In genomic region chr4:118807659-118808058, GRCh38 we compare ENCODE assay signal across 23 cellular contexts.
"Had no signal": no experiment of that assay in that cellular context is flagged by ENCODE, and none has a peak within 500 bp of the region (broad histone marks: within the 10 kb centered on the region; RNA-seq: fewer than 3 reads in every experiment).

No MANE protein-coding gene starts in this region.

- H3K9me3 Mint-ChIP-seq: naive thymus-derived CD4-positive, alpha-beta T cell; natural killer cell treated with Interleukin-12 subunit alpha and Interleukin-12 subunit beta and Interleukin-15 and Interleukin-18, amount 100 ng/mL, for 72 hours; stimulated activated effector memory CD8-positive, alpha-beta T cell treated with anti-CD3 and anti-CD28 coated beads, Interleukin-12 subunit alpha, Interleukin-12 subunit beta, amount 100 ng/mL, for 72 hours; stimulated activated naive CD8-positive, alpha-beta T cell treated with anti-CD3 and anti-CD28 coated beads, Interleukin-15, Interleukin-2, amounts not matched to agents 100 ng/mL and 50 ng/mL, for 24 hours; type B pancreatic cell had no signal

- H3K27ac ChIP-seq: left ventricle myocardium inferior, ovary, prostate gland, skin epidermis, spleen, suprapubic skin, tibial artery, uterus had no signal

- H3K27ac Mint-ChIP-seq: naive thymus-derived CD4-positive, alpha-beta T cell; natural killer cell treated with Interleukin-12 subunit alpha and Interleukin-12 subunit beta and Interleukin-15 and Interleukin-18, amount 100 ng/mL, for 72 hours; stimulated activated effector memory CD8-positive, alpha-beta T cell treated with anti-CD3 and anti-CD28 coated beads, Interleukin-12 subunit alpha, Interleukin-12 subunit beta, amount 100 ng/mL, for 72 hours; stimulated activated naive CD8-positive, alpha-beta T cell treated with anti-CD3 and anti-CD28 coated beads, Interleukin-15, Interleukin-2, amounts not matched to agents 100 ng/mL and 50 ng/mL, for 24 hours; type B pancreatic cell had no signal

- DNase-seq: islet precursor cell; left ventricle myocardium inferior; midbrain; mucosa of descending colon; naive thymus-derived CD4-positive, alpha-beta T cell; ovary; retina; right cardiac atrium; spleen; stimulated activated CD4-positive, alpha-beta T cell treated with anti-CD3 and anti-CD28 coated beads, Interleukin-4, amount 100 ng/mL, for 24 hours; stimulated activated naive CD4-positive, alpha-beta T cell; tibial artery; uterus had no signal

- ATAC-seq: mucosa of descending colon; naive thymus-derived CD4-positive, alpha-beta T cell; natural killer cell treated with Interleukin-12 subunit alpha and Interleukin-12 subunit beta and Interleukin-15 and Interleukin-18, amount 100 ng/mL, for 72 hours; right cardiac atrium; sciatic nerve; stimulated activated effector memory CD8-positive, alpha-beta T cell treated with anti-CD3 and anti-CD28 coated beads, Interleukin-12 subunit alpha, Interleukin-12 subunit beta, amount 100 ng/mL, for 72 hours had no signal

- H3K4me3 ChIP-seq: left ventricle myocardium inferior, lung, mucosa of descending colon, ovary, prostate gland, skin epidermis, spleen, suprapubic skin, thoracic aorta, tibial artery, uterus had no signal

- H3K27me3 Mint-ChIP-seq: naive thymus-derived CD4-positive, alpha-beta T cell; natural killer cell treated with Interleukin-12 subunit alpha and Interleukin-12 subunit beta and Interleukin-15 and Interleukin-18, amount 100 ng/mL, for 72 hours; stimulated activated naive CD8-positive, alpha-beta T cell treated with anti-CD3 and anti-CD28 coated beads, Interleukin-15, Interleukin-2, amounts not matched to agents 100 ng/mL and 50 ng/mL, for 24 hours; type B pancreatic cell had no signal

- H3K4me3 Mint-ChIP-seq: naive thymus-derived CD4-positive, alpha-beta T cell; natural killer cell treated with Interleukin-12 subunit alpha and Interleukin-12 subunit beta and Interleukin-15 and Interleukin-18, amount 100 ng/mL, for 72 hours; stimulated activated effector memory CD8-positive, alpha-beta T cell treated with anti-CD3 and anti-CD28 coated beads, Interleukin-12 subunit alpha, Interleukin-12 subunit beta, amount 100 ng/mL, for 72 hours; stimulated activated naive CD8-positive, alpha-beta T cell treated with anti-CD3 and anti-CD28 coated beads, Interleukin-15, Interleukin-2, amounts not matched to agents 100 ng/mL and 50 ng/mL, for 24 hours; type B pancreatic cell had no signal

- H3K27me3 ChIP-seq: ovary, spleen, suprapubic skin, tibial artery, uterus had no signal

- H3K36me3 ChIP-seq: ovary, uterus had no signal

- H3K4me1 ChIP-seq: prostate gland, suprapubic skin, uterus had no signal

- H3K9me3 ChIP-seq: left ventricle myocardium inferior, mucosa of descending colon, ovary, prostate gland, spleen, suprapubic skin, thoracic aorta, tibial artery, uterus had no signal
